Comparison of ENCODE assay signal across 1 cellular context in the genomic region with DNA sequence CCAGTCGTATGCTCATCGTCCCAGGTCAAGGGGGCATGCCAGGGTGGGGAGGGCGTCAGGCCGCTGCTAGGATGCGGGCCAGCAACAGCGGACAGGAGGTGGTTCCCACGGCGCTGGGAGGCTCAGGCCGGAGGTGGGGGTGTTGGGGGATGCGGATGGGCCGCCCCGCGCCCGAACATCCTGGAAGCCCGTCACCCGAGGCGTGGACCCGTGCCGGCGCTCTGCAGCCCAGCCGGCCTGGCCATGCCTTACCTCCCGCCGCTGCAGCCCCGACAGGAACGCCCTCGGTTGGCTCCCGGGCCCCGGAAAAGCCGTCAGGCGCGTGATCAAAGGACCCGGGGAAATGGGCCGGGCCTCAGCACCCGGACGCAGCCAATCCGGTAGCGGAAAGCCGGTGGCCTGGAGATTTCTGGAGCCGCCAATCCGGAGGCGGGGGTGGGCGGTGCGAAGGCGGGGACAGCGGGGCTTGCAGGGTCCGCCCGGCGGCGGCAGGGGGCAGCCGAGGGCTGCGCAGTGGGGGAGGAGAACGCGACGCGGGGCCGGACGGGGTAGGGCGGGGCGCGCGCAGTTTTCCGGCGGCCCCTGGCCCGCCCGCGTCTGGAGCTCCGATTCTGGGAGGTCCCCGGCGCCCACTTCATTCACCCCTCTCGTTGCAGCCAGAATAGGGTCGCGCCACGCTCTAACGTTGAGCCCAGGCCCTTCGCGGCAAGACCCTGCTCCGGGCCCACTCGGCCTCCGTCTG.
TF ChIP-seq lines count a peak whose summit lies in the region.

SMIM29 (minus strand) TSS at position 280 of the 742 bp plus-strand sequence. CDS start 1,215 bp downstream, outside the sequence.

TF ChIP-seq in HepG2, 621 proteins besides CTCF, POLR2A, EP300 and RAD21 (continued from another document and continues in another):
- TF ChIP-seq NRL (CRISPR knock-in tag; IDR thresholded peaks at IDR 0.05; ENCODE audit: borderline replicate concordance) (peak; percentile 37; the same call in 1 of the 2 replicates), POLR2AphosphoS2 (IDR thresholded peaks at IDR 0.05; ENCODE audit: low read depth, low read length) (no peak), ZNF383 (CRISPR knock-in tag; IDR thresholded peaks at IDR 0.05; ENCODE audit: borderline replicate concordance) (no peak), RBM22 (optimal IDR thresholded peaks at IDR 0.05; ENCODE audit: low read length) (no peak), NAIF1 (CRISPR knock-in tag; IDR thresholded peaks at IDR 0.05; ENCODE audit: borderline replicate concordance) (peak; percentile 99), TARDBP (CRISPR knock-in tag; IDR thresholded peaks at IDR 0.05) (peak; percentile 23; the same call in 1 of the 2 replicates), TIGD3 (CRISPR knock-in tag; IDR thresholded peaks at IDR 0.05; ENCODE audit: borderline replicate concordance) (no peak), RXRB (CRISPR knock-in tag; IDR thresholded peaks at IDR 0.05; ENCODE audit: borderline replicate concordance) (peak; percentile 68; the same call in 1 of the 2 replicates), IKZF4 (CRISPR knock-in tag; IDR thresholded peaks at IDR 0.05; ENCODE audit: borderline replicate concordance, low read depth, not compliant biosample characterization) (peak; percentile 88), HDAC6 (IDR thresholded peaks at IDR 0.05; ENCODE audit: low read depth, low read length) (no peak), POLR2AphosphoS5 (IDR thresholded peaks at IDR 0.05; ENCODE audit: low read depth, low read length) (peak; percentile 57; the same call in 1 of the 2 replicates), ZBTB38 (CRISPR knock-in tag; IDR thresholded peaks at IDR 0.05) (peak; percentile 17; the same call in 1 of the 2 replicates), ZUFSP (CRISPR knock-in tag; IDR thresholded peaks at IDR 0.05; ENCODE audit: borderline replicate concordance) (no peak), ZNF260 (CRISPR knock-in tag; IDR thresholded peaks at IDR 0.05; ENCODE audit: borderline replicate concordance, low read depth) (no peak), THYN1 (CRISPR knock-in tag; IDR thresholded peaks at IDR 0.05; ENCODE audit: borderline replicate concordance, low read depth) (no peak), GATA4 (IDR thresholded peaks at IDR 0.05; ENCODE audit: borderline replicate concordance, low read depth) (peak; percentile 47), ZNF660 (CRISPR knock-in tag; IDR thresholded peaks at IDR 0.05; ENCODE audit: borderline replicate concordance, low read depth) (no peak), NFKBIZ (CRISPR knock-in tag; IDR thresholded peaks at IDR 0.05) (no peak; the same call in 1 of the 2 replicates), ZNF629 (CRISPR knock-in tag; conservative IDR thresholded peaks at IDR 0.05) (no peak), MAFG (CRISPR knock-in tag; IDR thresholded peaks at IDR 0.05) (no peak), ZSCAN5A (CRISPR knock-in tag; IDR thresholded peaks at IDR 0.05; ENCODE audit: borderline replicate concordance) (peak; percentile 86), ARNT2 (CRISPR knock-in tag; IDR thresholded peaks at IDR 0.05; ENCODE audit: low read depth) (peak; percentile 79), KDM5A (IDR thresholded peaks at IDR 0.05; ENCODE audit: borderline replicate concordance, low read length) (no peak; the same call in 1 of the 2 replicates), SMAD9 (CRISPR knock-in tag; IDR thresholded peaks at IDR 0.05) (peak; percentile 81; the same call in 1 of the 2 replicates), JUNB (CRISPR knock-in tag; IDR thresholded peaks at IDR 0.05; ENCODE audit: borderline replicate concordance) (no peak), JUN (CRISPR knock-in tag; IDR thresholded peaks at IDR 0.05) (no peak), ZSCAN22 (CRISPR knock-in tag; IDR thresholded peaks at IDR 0.05) (no peak), DRAP1 (CRISPR knock-in tag; IDR thresholded peaks at IDR 0.05) (peak; percentile 82), CHD2 (IDR thresholded peaks at IDR 0.05; ENCODE audit: low read depth, low read length) (no peak; the same call in 1 of the 2 replicates), AFF4 (CRISPR knock-in tag; IDR thresholded peaks at IDR 0.05) (no peak), ZNF101 (CRISPR knock-in tag; IDR thresholded peaks at IDR 0.05; ENCODE audit: borderline replicate concordance, low read depth) (no peak), SPEN (CRISPR knock-in tag; IDR thresholded peaks at IDR 0.05; ENCODE audit: low read depth) (peak; percentile 71; the same call in 1 of the 2 replicates), ZHX1 (CRISPR knock-in tag; IDR thresholded peaks at IDR 0.05; ENCODE audit: low read depth) (peak; percentile 58; the same call in 1 of the 2 replicates), CC2D1A (CRISPR knock-in tag; IDR thresholded peaks at IDR 0.05) (no peak), ZBTB42 (CRISPR knock-in tag; IDR thresholded peaks at IDR 0.05) (peak; percentile 17; the same call in 1 of the 2 replicates), DMAP1 (CRISPR knock-in tag; IDR thresholded peaks at IDR 0.05) (peak; percentile 66), ZNF292 (CRISPR knock-in tag; IDR thresholded peaks at IDR 0.05; ENCODE audit: borderline replicate concordance, low read depth) (no peak), PREB (CRISPR knock-in tag; IDR thresholded peaks at IDR 0.05) (no peak), AKAP8 (CRISPR knock-in tag; IDR thresholded peaks at IDR 0.05) (no peak)
- TF ChIP-seq, protein P1, sequence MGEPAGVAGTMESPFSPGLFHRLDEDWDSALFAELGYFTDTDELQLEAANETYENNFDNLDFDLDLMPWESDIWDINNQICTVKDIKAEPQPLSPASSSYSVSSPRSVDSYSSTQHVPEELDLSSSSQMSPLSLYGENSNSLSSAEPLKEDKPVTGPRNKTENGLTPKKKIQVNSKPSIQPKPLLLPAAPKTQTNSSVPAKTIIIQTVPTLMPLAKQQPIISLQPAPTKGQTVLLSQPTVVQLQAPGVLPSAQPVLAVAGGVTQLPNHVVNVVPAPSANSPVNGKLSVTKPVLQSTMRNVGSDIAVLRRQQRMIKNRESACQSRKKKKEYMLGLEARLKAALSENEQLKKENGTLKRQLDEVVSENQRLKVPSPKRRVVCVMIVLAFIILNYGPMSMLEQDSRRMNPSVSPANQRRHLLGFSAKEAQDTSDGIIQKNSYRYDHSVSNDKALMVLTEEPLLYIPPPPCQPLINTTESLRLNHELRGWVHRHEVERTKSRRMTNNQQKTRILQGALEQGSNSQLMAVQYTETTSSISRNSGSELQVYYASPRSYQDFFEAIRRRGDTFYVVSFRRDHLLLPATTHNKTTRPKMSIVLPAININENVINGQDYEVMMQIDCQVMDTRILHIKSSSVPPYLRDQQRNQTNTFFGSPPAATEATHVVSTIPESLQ (CRISPR knock-in tag; conservative IDR thresholded peaks at IDR 0.05): no peak
- TF ChIP-seq, protein P2, sequence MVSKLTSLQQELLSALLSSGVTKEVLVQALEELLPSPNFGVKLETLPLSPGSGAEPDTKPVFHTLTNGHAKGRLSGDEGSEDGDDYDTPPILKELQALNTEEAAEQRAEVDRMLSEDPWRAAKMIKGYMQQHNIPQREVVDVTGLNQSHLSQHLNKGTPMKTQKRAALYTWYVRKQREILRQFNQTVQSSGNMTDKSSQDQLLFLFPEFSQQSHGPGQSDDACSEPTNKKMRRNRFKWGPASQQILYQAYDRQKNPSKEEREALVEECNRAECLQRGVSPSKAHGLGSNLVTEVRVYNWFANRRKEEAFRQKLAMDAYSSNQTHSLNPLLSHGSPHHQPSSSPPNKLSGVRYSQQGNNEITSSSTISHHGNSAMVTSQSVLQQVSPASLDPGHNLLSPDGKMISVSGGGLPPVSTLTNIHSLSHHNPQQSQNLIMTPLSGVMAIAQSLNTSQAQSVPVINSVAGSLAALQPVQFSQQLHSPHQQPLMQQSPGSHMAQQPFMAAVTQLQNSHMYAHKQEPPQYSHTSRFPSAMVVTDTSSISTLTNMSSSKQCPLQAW (CRISPR knock-in tag; IDR thresholded peaks at IDR 0.05): peak; percentile 90
